ENCODE assay signal across 10 cellular contexts in the genomic region with DNA sequence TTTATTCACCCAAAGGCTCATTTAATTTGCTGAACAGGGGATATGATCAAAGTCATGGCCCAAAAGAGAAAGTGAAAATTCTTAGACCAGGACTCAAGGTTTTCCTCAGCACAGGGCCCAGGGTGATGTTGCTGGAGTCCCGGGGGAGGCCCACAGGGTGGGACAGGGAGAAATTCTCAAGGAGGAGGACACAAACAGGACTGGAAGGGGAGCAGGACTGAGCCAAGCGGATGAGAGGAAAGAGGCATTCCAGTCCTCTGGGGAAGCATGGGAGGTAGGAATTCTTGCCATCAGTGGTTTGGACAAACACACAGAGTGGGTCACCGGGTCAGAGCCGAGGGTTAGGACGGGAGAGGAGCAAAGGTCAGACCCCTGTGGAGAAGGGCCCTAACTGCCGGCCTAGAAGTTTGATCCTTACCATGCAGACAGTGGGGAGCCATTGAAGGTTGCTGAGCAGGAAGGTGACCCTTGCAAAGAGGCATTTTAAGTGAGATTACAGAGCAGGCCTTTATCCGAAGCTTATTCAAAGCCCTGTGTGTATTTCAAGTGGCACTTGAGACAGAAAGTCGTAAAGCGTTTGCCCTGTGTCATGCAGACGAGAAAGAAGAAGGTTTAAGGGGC.
DNase-seq lines count a peak whose midpoint lies in the region; ATAC-seq and TF ChIP-seq lines count a peak whose summit lies in the region.
"Had no signal": no experiment of that assay in that cellular context is flagged by ENCODE, and none has a peak within 500 bp of the region (broad histone marks: within the 10 kb centered on the region; RNA-seq: fewer than 3 reads in every experiment).

No MANE protein-coding gene starts in this region.

- peak in 1 of 2 donors; percentile 87 for DNase-seq in cardiac muscle cell (ENCODE audit: low read depth in 1 of 2, low spot score in 1 of 2)
- no peak for DNase-seq in left cardiac atrium
- no peak for DNase-seq in vagina (ENCODE audit: extremely low spot score in 2 of 2)
- no peak for DNase-seq in NCI-H1105 (lab: John Stamatoyannopoulos, UW)
- no peak for DNase-seq in UCSD-AML1 (lab: John Stamatoyannopoulos, UW; ENCODE audit: unreplicated experiment)
- no peak for DNase-seq in MM.1S
- DNase-seq: COR-L47, SHP77 had no signal

- H3K36me3 ChIP-seq in cardiac muscle cell (no peaks in the 10 kb centered on the region), muscle layer of duodenum (ENCODE audit: control insufficient read depth in 1 of 2, insufficient read depth in 2 of 2, low read length in 2 of 2) (no peaks in the 10 kb centered on the region), vagina (no peaks in the 10 kb centered on the region), MM.1S (replicated peaks; ENCODE audit: insufficient read depth, low read length) (no peaks in the 10 kb centered on the region)

- H4K20me1 ChIP-seq in MM.1S (ENCODE audit: insufficient read depth, low read length): no peaks in the 10 kb centered on the region

- peak overlapping the region; percentile 91 for H3K27ac ChIP-seq in cardiac muscle cell
- peak overlapping the region; percentile 99 for H3K27ac ChIP-seq in muscle layer of duodenum (ENCODE audit: low read length)
- H3K27ac ChIP-seq in vagina: peak overlapping the region; percentile 98
- no peak overlapping the region for H3K27ac ChIP-seq in MM.1S (ENCODE audit: low read length)

- peaks cover 16% of the 10 kb centered on the region for H3K27me3 Mint-ChIP-seq in brain

- no peaks in the 10 kb centered on the region for H3K9me2 ChIP-seq in MM.1S (replicated peaks; ENCODE audit: insufficient read depth, low read length)

- no peak overlapping the region for H2AFZ ChIP-seq in MM.1S (ENCODE audit: low read length)

- intact Hi-C loops in left cardiac atrium (cut with DNase I): loop anchor here (10.0 kb wide), 2 partner anchors 48 to 58 kb away; no protein-coding TSS in a partner anchor
- intact Hi-C loops in vagina (cut with DNase I): no loop called here

- peaks cover 4% of the 10 kb centered on the region; the same call in 1 of the 2 replicates for H3F3A ChIP-seq in MM.1S (ENCODE audit: insufficient read depth, low read length)

- peaks cover 14% of the 10 kb centered on the region for H3K36me3 Mint-ChIP-seq in brain

- H3K9me3 Mint-ChIP-seq in brain: no peaks in the 10 kb centered on the region

- H3K79me2 ChIP-seq in MM.1S (ENCODE audit: low read length): peaks cover 58% of the 10 kb centered on the region

- H3K4me3 ChIP-seq in cardiac muscle cell (no peak overlapping the region), muscle layer of duodenum (ENCODE audit: low read depth in 1 of 2, low read length in 2 of 2) (peak overlapping the region in 1 of 2 donors; percentile 17), vagina (no peak overlapping the region), MM.1S (ENCODE audit: low read length) (no peak overlapping the region)

- H3K4me3 Mint-ChIP-seq in brain: peak overlapping the region in 4 of 5 experiments; percentile 12 to 88 (median 75)

- H3K4me1 Mint-ChIP-seq in brain: peaks cover 65% of the 10 kb centered on the region

- H3K9ac ChIP-seq in MM.1S (ENCODE audit: low read length): no peak overlapping the region

- H3K27me3 ChIP-seq in cardiac muscle cell: no peaks in the 10 kb centered on the region
- H3K27me3 ChIP-seq in muscle layer of duodenum (ENCODE audit: low read depth, low read length): no peaks in the 10 kb centered on the region
- H3K27me3 ChIP-seq in vagina: no peaks in the 10 kb centered on the region
- H3K27me3 ChIP-seq in MM.1S (replicated peaks; ENCODE audit: insufficient read depth, low read length): no peaks in the 10 kb centered on the region

- TF ChIP-seq CTCF in cardiac muscle cell (IDR thresholded peaks at IDR 0.05; ENCODE audit: low read depth, low read length): no peak
- TF ChIP-seq CTCF in brain (conservative IDR thresholded peaks at IDR 0.05): no peak
- no peak for TF ChIP-seq CTCF in vagina (IDR thresholded peaks at IDR 0.05)
- no peak for TF ChIP-seq CTCF in MM.1S (IDR thresholded peaks at IDR 0.05; ENCODE audit: low read length)

- TF ChIP-seq POLR2A in vagina (IDR thresholded peaks at IDR 0.05): no peak

- H3K9me3 ChIP-seq in cardiac muscle cell (ENCODE audit: low read depth) (no peaks in the 10 kb centered on the region), muscle layer of duodenum (ENCODE audit: control insufficient read depth in 1 of 2, low read length in 2 of 2) (no peaks in the 10 kb centered on the region), vagina (no peaks in the 10 kb centered on the region), MM.1S (replicated peaks; ENCODE audit: insufficient read depth, low read length) (no peaks in the 10 kb centered on the region)

- no peak overlapping the region for H3K4me2 ChIP-seq in MM.1S (ENCODE audit: low read depth, low read length)

- H3K4me1 ChIP-seq in cardiac muscle cell (ENCODE audit: low read depth) (peaks cover 36% of the 10 kb centered on the region), muscle layer of duodenum (ENCODE audit: control insufficient read depth in 1 of 2, insufficient read depth in 2 of 2, low read length in 2 of 2) (peaks cover 33 to 38% of the 10 kb centered on the region in 2 donors), vagina (peaks cover 71% of the 10 kb centered on the region), MM.1S (ENCODE audit: low read length) (0 out of 2 replicates have a peak, but pooled peaks cover 2% of the 10 kb centered on the region)

- no peak for ATAC-seq in left cardiac atrium

- H3K27ac Mint-ChIP-seq in brain: peak overlapping the region in 4 of 5 experiments; percentile 83 to 99 (median 94)
